Comparison of ENCODE assay signal across 11 cellular contexts in genomic region chr3:55675478-55675877, GRCh38.
A peak's percentile ranks its signal among the peaks of the same experiment; 100 is the strongest.
DNase-seq lines count a peak whose midpoint lies in the region; ATAC-seq and TF ChIP-seq lines count a peak whose summit lies in the region.
"Had no signal": no experiment of that assay in that cellular context is flagged by ENCODE, and none has a peak within 500 bp of the region (broad histone marks: within the 10 kb centered on the region; RNA-seq: fewer than 3 reads in every experiment).

No MANE protein-coding gene starts in this region.

- ATAC-seq in GM18909 (IDR thresholded peaks at IDR 0.05; ENCODE audit: poor library complexity, unreplicated experiment) (peak; percentile 97), GM21786 (IDR thresholded peaks at IDR 0.05; ENCODE audit: unreplicated experiment) (peak; percentile 99), HG03280 (IDR thresholded peaks at IDR 0.05; ENCODE audit: unreplicated experiment) (peak; percentile 99)

- DNase-seq in GM10248 (ENCODE audit: extremely low spot score): peak; percentile 76
- no peak for DNase-seq in T1000 (lab: John Stamatoyannopoulos, UW)
- DNase-seq in SJCRH30: no peak
- DNase-seq in foreskin fibroblast: no peak
- no peak for DNase-seq in cardiac septum (ENCODE audit: low spot score)
- DNase-seq: adrenal gland, GDM1, RPMI8226 had no signal

- H3K36me3 ChIP-seq in SJCRH30: no peaks in the 10 kb centered on the region
- H3K36me3 ChIP-seq: adrenal gland had no signal

- intact Hi-C loops in cardiac septum (cut with DNase I): no loop called here

- H3K4me1 ChIP-seq in SJCRH30: no peaks in the 10 kb centered on the region

- H3K4me3 ChIP-seq in SJCRH30 (no peak overlapping the region), foreskin fibroblast (ENCODE audit: low read depth in 1 of 2, low read length in 2 of 2) (no peak overlapping the region)
- H3K4me3 ChIP-seq: adrenal gland had no signal

- no peak overlapping the region for H3K27ac ChIP-seq in SJCRH30
- H3K27ac ChIP-seq: adrenal gland had no signal

- no peaks in the 10 kb centered on the region for H3K27me3 ChIP-seq in SJCRH30
- H3K27me3 ChIP-seq: adrenal gland had no signal

- POLR2A ChIA-PET in GM10248 (lab: Yijun Ruan, JAX): no interaction called here

- CTCF ChIA-PET in GM10248 (lab: Yijun Ruan, JAX): interaction anchor here (1.1 to 1.3 kb wide), 2 partner anchors 12 to 24 kb away, joined by 3 read pairs; no protein-coding TSS in a partner anchor

- TF ChIP-seq CTCF in GM10248 (IDR thresholded peaks at IDR 0.05; ENCODE audit: control extremely low read depth, extremely low read depth, low read depth, missing control alignments) (no peak), foreskin fibroblast (IDR thresholded peaks at IDR 0.05; ENCODE audit: low read depth, low read length) (no peak)

- H3K9me3 ChIP-seq in SJCRH30 (replicated peaks): no peaks in the 10 kb centered on the region
- H3K9me3 ChIP-seq: adrenal gland had no signal
